10 cellular contexts compared by ENCODE assay signal in the genomic region with DNA sequence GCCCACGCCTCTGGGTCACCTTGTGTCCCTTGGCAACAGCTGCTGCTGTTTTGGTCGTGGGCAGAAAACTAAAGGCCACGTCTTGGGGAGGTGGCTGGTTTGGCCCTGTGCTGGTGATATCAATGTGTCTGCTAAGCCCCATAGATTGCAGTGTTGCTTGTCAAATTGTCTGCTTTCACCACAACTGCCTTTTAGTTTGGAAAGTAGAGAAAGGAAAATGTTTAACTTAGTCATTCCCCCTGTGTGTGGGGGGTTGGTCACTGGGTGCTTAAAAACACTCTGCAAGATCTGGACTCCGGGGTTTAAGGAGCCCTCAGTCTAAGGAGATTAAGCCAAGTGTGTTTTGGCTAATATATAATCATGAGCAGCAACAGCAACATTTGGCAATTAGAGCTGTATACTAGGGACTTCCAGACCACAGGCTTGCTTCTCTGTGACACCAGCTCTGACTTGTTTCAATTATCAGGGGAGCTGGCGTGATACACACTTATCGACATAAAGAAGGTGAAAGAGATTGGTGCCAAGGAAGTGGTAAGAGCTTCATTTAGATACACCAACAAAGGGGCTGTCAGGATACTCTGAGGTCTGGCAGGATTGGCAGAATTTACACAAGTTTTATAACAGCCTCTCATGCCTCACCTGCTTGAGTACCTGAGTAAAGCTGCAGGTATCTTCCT. TPM values are rescaled to one million over a fixed set of nuclear protein-coding genes. Genes with fewer than 3 reads are reported as not detected.
DNase-seq lines count a peak whose midpoint lies in the region; ATAC-seq, FAIRE-seq and TF ChIP-seq lines count a peak whose summit lies in the region.
"Had no signal": no experiment of that assay in that cellular context is flagged by ENCODE, and none has a peak within 500 bp of the region (broad histone marks: within the 10 kb centered on the region; RNA-seq: fewer than 3 reads in every experiment).

No MANE protein-coding gene starts in this region.

- H3K27ac ChIP-seq in keratinocyte (ENCODE audit: control insufficient read depth, insufficient read depth, low read length), result peak overlapping the region; percentile 91
- H3K27ac ChIP-seq in tibial artery, result peak overlapping the region; percentile 90 to 93

- no peaks in the 10 kb centered on the region for H3K27me3 Mint-ChIP-seq in activated T-cell treated with anti-CD3 and anti-CD28 coated beads, Interleukin-2, amount 50 U/mL, for 4 hours (ENCODE audit: low read depth)
- peaks cover 5% of the 10 kb centered on the region for H3K27me3 Mint-ChIP-seq in activated T-helper 2 cell treated with anti-CD3 and anti-CD28 coated beads, Interferon-gamma antibody, Interleukin-2, Interleukin-4, amounts not matched to agents 10 μg/mL and 5 μg/mL and 100 μg/mL, durations not matched to agents 14 hours and 24 hours and 36 hours (ENCODE audit: low read depth)

- H3K27ac Mint-ChIP-seq in activated T-helper 2 cell treated with anti-CD3 and anti-CD28 coated beads, Interferon-gamma antibody, Interleukin-2, Interleukin-4, amounts not matched to agents 10 μg/mL and 5 μg/mL and 100 μg/mL, durations not matched to agents 14 hours and 24 hours and 36 hours, result peak overlapping the region; percentile 74
- H3K27ac Mint-ChIP-seq: dendritic cell treated with granulocyte-macrophage colony-stimulating factor and Interleukin-4, amounts not matched to agents 40 ng/mL and 50 ng/mL, for 4 days had no signal

- H3K4me3 Mint-ChIP-seq in activated T-cell treated with anti-CD3 and anti-CD28 coated beads, Interleukin-2, amount 50 U/mL, for 4 hours, result peak overlapping the region; percentile 95
- H3K4me3 Mint-ChIP-seq in activated T-helper 2 cell treated with anti-CD3 and anti-CD28 coated beads, Interferon-gamma antibody, Interleukin-2, Interleukin-4, amounts not matched to agents 10 μg/mL and 5 μg/mL and 100 μg/mL, durations not matched to agents 14 hours and 24 hours and 36 hours (ENCODE audit: low read depth), result peak overlapping the region; percentile 81
- H3K4me3 Mint-ChIP-seq: dendritic cell treated with granulocyte-macrophage colony-stimulating factor and Interleukin-4, amounts not matched to agents 40 ng/mL and 50 ng/mL, for 4 days had no signal

- peak overlapping the region; percentile 97 for H3K4me2 ChIP-seq in keratinocyte (ENCODE audit: control insufficient read depth, extremely low read depth, insufficient read depth, low read depth, low read length)

- dilution Hi-C loops in keratinocyte (cut with MboI; ENCODE audit: extremely low pct_ligation_motif_present, low sequenced_read_pairs), result no loop called here

- H4K20me1 ChIP-seq in keratinocyte (ENCODE audit: control insufficient read depth, extremely low read depth, insufficient read depth, low read length), result peaks cover 5% of the 10 kb centered on the region

- TF ChIP-seq CTCF in keratinocyte (optimal IDR thresholded peaks at IDR 0.05 in 1 of 3, IDR thresholded peaks at IDR 0.05 in 1 of 3, conservative IDR thresholded peaks at IDR 0.05 in 1 of 3; ENCODE audit: extremely low read depth in 1 of 3, insufficient read depth in 2 of 3, low read length in 3 of 3) (no peak), tibial artery (IDR thresholded peaks at IDR 0.05) (no peak)

- H3K9me3 ChIP-seq in keratinocyte (ENCODE audit: control insufficient read depth, low read depth, low read length) (no peaks in the 10 kb centered on the region), tibial artery (no peaks in the 10 kb centered on the region)

- peaks cover 3% of the 10 kb centered on the region for H3K9me1 ChIP-seq in keratinocyte (ENCODE audit: control insufficient read depth, extremely low read depth, insufficient read depth, low read length)

- H3K4me3 ChIP-seq in keratinocyte (ENCODE audit: control insufficient read depth in 2 of 3, extremely low read depth in 1 of 3, insufficient read depth in 2 of 3, low read depth in 1 of 3, low read length in 3 of 3) (peak overlapping the region; percentile 88 to 99 (median 94)), tibial artery (peak overlapping the region; percentile 76 to 93)

- peaks cover 22% of the 10 kb centered on the region for H3K36me3 Mint-ChIP-seq in activated T-cell treated with anti-CD3 and anti-CD28 coated beads, Interleukin-2, amount 50 U/mL, for 4 hours (ENCODE audit: insufficient read depth)
- H3K36me3 Mint-ChIP-seq in activated T-helper 2 cell treated with anti-CD3 and anti-CD28 coated beads, Interferon-gamma antibody, Interleukin-2, Interleukin-4, amounts not matched to agents 10 μg/mL and 5 μg/mL and 100 μg/mL, durations not matched to agents 14 hours and 24 hours and 36 hours (ENCODE audit: low read depth), result peaks cover 36% of the 10 kb centered on the region

- DNase-seq in activated T-cell treated with anti-CD3 and anti-CD28 coated beads, Interleukin-2, amount 50 U/mL, for 4 hours, result no peak
- no peak for DNase-seq in activated T-cell treated with anti-CD3 and anti-CD28 coated beads for 4 hours
- no peak for DNase-seq in activated T-helper 2 cell treated with anti-CD3 and anti-CD28 coated beads, Interferon-gamma antibody, Interleukin-2, Interleukin-4, amounts not matched to agents 10 μg/mL and 5 μg/mL and 100 μg/mL, durations not matched to agents 14 hours and 24 hours and 36 hours (ENCODE audit: low spot score)
- DNase-seq in keratinocyte (ENCODE audit: low read depth, low spot score), result no peak
- no peak for DNase-seq in tibial artery
- DNase-seq in NCI-H1417 treated with DMSO at 0.1 percent for 48 hours (lab: John Stamatoyannopoulos, UW), result no peak
- no peak for DNase-seq in islet precursor cell
- no peak for DNase-seq in NOMO-1 treated with DMSO at 0.1 percent for 48 hours (lab: John Stamatoyannopoulos, UW; ENCODE audit: unreplicated experiment)
- DNase-seq: DMS 273 treated with DMSO at 0.1 percent for 48 hours had no signal

- peak overlapping the region; percentile 97 for H3K9ac ChIP-seq in keratinocyte (ENCODE audit: control insufficient read depth, extremely low read depth, insufficient read depth, low read length)

- H3K9me3 Mint-ChIP-seq in activated T-cell treated with anti-CD3 and anti-CD28 coated beads, Interleukin-2, amount 50 U/mL, for 4 hours, result no peaks in the 10 kb centered on the region
- H3K9me3 Mint-ChIP-seq in activated T-helper 2 cell treated with anti-CD3 and anti-CD28 coated beads, Interferon-gamma antibody, Interleukin-2, Interleukin-4, amounts not matched to agents 10 μg/mL and 5 μg/mL and 100 μg/mL, durations not matched to agents 14 hours and 24 hours and 36 hours, result no peaks in the 10 kb centered on the region
- H3K9me3 Mint-ChIP-seq: dendritic cell treated with granulocyte-macrophage colony-stimulating factor and Interleukin-4, amounts not matched to agents 40 ng/mL and 50 ng/mL, for 4 days had no signal

- H3K27me3 ChIP-seq in keratinocyte (ENCODE audit: control insufficient read depth, extremely low read depth, insufficient read depth, low read length) (no peaks in the 10 kb centered on the region), tibial artery (no peaks in the 10 kb centered on the region)

- peaks cover 72% of the 10 kb centered on the region for H3K4me1 Mint-ChIP-seq in activated T-cell treated with anti-CD3 and anti-CD28 coated beads, Interleukin-2, amount 50 U/mL, for 4 hours (ENCODE audit: low read depth)
- H3K4me1 Mint-ChIP-seq in activated T-helper 2 cell treated with anti-CD3 and anti-CD28 coated beads, Interferon-gamma antibody, Interleukin-2, Interleukin-4, amounts not matched to agents 10 μg/mL and 5 μg/mL and 100 μg/mL, durations not matched to agents 14 hours and 24 hours and 36 hours (ENCODE audit: low read depth), result peaks cover 64% of the 10 kb centered on the region

- H2AFZ ChIP-seq in keratinocyte (ENCODE audit: control insufficient read depth, low read length), result no peak overlapping the region

- H3K36me3 ChIP-seq in keratinocyte (ENCODE audit: control insufficient read depth in 2 of 2, extremely low read depth in 1 of 2, insufficient read depth in 2 of 2, low read length in 2 of 2) (peaks cover 3 to 11% of the 10 kb centered on the region in 2 experiments), tibial artery (no peaks in the 10 kb centered on the region)

- H3K4me1 ChIP-seq in keratinocyte (ENCODE audit: control insufficient read depth, extremely low read depth, insufficient read depth, low read length), result peaks cover 43% of the 10 kb centered on the region
- peaks cover under 1 to 37% (median 32%) of the 10 kb centered on the region in 4 donors for H3K4me1 ChIP-seq in tibial artery

- H3K79me2 ChIP-seq in keratinocyte (ENCODE audit: control insufficient read depth, insufficient read depth, low read length), result peaks cover 76% of the 10 kb centered on the region

- ATAC-seq in activated T-cell treated with anti-CD3 and anti-CD28 coated beads, Interleukin-2, amount 50 U/mL, for 4 hours, result peak; percentile 13 to 18

- intact Hi-C loops in activated T-helper 2 cell treated with anti-CD3 and anti-CD28 coated beads, Interferon-gamma antibody, Interleukin-2, Interleukin-4, amounts not matched to agents 10 μg/mL and 5 μg/mL and 100 μg/mL, durations not matched to agents 14 hours and 24 hours and 36 hours (cut with micrococcal nuclease), result loop anchor here (1.0 to 5.0 kb wide), 8 partner anchors 12 to 773 kb away; partner anchors contain the start of gene RNU6-1
- intact Hi-C loops in tibial artery (cut with DNase I; ENCODE audit: low total_unique reads), result loop anchor here (5.0 to 10.0 kb wide), 2 partner anchors 46 to 453 kb away; partner anchors contain the start of gene C15orf61

- FAIRE-seq in keratinocyte (lab: Jason Lieb, UNC), result peak; percentile 17

RNA-seq across cellular contexts. Expression of gene SMAD3, which starts 3.5 kb away (rescaled TPM):
- total RNA-seq in activated T-cell treated with anti-CD3 and anti-CD28 coated beads, Interleukin-2, amount 50 U/mL, for 4 hours, result 10 to 100 TPM; 23.2 to 25.7 (median 24.4) TPM
- total RNA-seq in activated T-helper 2 cell treated with anti-CD3 and anti-CD28 coated beads, Interferon-gamma antibody, Interleukin-2, Interleukin-4, amounts not matched to agents 10 μg/mL and 5 μg/mL and 100 μg/mL, durations not matched to agents 14 hours and 24 hours and 36 hours, result 25.2 and 28.1 TPM in 2 replicates
- 30.6 to 52.9 TPM (median 33.7 TPM) in 3 replicates for polyA plus RNA-seq in keratinocyte
- 8.1 TPM for polyA plus RNA-seq in keratinocyte (2011; ENCODE audit: low read depth)
- polyA plus RNA-seq in keratinocyte (2011; cell fraction: cytosol; rRNA removed), result 23.9 and 26.7 TPM in 2 replicates
- polyA plus RNA-seq in keratinocyte (2011; cell fraction: nucleus; rRNA removed), result 74.9 and 76.8 TPM in 2 replicates
- 26.5 and 44.9 TPM in 2 replicates for polyA plus RNA-seq in keratinocyte (2012; ENCODE audit: low replicate concordance)
- 45.4 to 160 TPM (median 47.7 TPM) in 3 replicates for polyA minus RNA-seq in keratinocyte
- polyA minus RNA-seq in keratinocyte (2011; cell fraction: cytosol; rRNA and poly(A)+ RNA removed), result 23.8 TPM
- 30.5 and 55.1 TPM in 2 replicates for polyA minus RNA-seq in keratinocyte (2011; cell fraction: nucleus; rRNA and poly(A)+ RNA removed)
